ENCODE assay signal across 1 cellular context in genomic region chr1:155932487-155932886, GRCh38.
TF ChIP-seq lines count a peak whose summit lies in the region.

No MANE protein-coding gene starts in this region.

TF ChIP-seq in A549, 52 proteins besides CTCF, POLR2A, EP300 and RAD21 (continued from another document):
- TF ChIP-seq REST (IDR thresholded peaks at IDR 0.05) (no peak), HEYL (CRISPR knock-in tag; IDR thresholded peaks at IDR 0.05) (no peak), ESRRA (IDR thresholded peaks at IDR 0.05; ENCODE audit: borderline replicate concordance, low read length) (no peak), SREBF2 (IDR thresholded peaks at IDR 0.05) (no peak), KDM1A (IDR thresholded peaks at IDR 0.05; ENCODE audit: low read depth) (no peak), JUNB (IDR thresholded peaks at IDR 0.05) (no peak), EHF (CRISPR knock-in tag; IDR thresholded peaks at IDR 0.05) (no peak), RNF2 (IDR thresholded peaks at IDR 0.05; ENCODE audit: borderline replicate concordance, low read depth) (no peak), ZFP36 (IDR thresholded peaks at IDR 0.05; ENCODE audit: borderline replicate concordance, partially characterized antibody) (no peak)
TF ChIP-seq in A549: peak in this region for 0.
